Comparison of ENCODE assay signal across 6 cellular contexts in genomic region chr2:240557101-240557751, GRCh38. TPM values are rescaled to one million over a fixed set of nuclear protein-coding genes. Genes with fewer than 3 reads are reported as not detected.
A peak's percentile ranks its signal among the peaks of the same experiment; 100 is the strongest.
DNase-seq lines count a peak whose midpoint lies in the region; ATAC-seq and TF ChIP-seq lines count a peak whose summit lies in the region.

No MANE protein-coding gene starts in this region.

- H3K9me3 Mint-ChIP-seq in activated T-cell treated with anti-CD3 and anti-CD28 coated beads, Interleukin-2, amount 50 U/mL, for 4 hours, result no peaks in the 10 kb centered on the region

- H3K9me2 ChIP-seq in MM.1S (replicated peaks; ENCODE audit: insufficient read depth, low read length), result no peaks in the 10 kb centered on the region

- no peak overlapping the region for H2AFZ ChIP-seq in MM.1S (ENCODE audit: low read length)

- H3K4me2 ChIP-seq in MM.1S (ENCODE audit: low read depth, low read length), result no peak overlapping the region

- no peak for TF ChIP-seq CTCF in AG09309 (IDR thresholded peaks at IDR 0.05; ENCODE audit: control insufficient read depth, insufficient read depth, low read depth, low read length, missing control alignments)
- no peak for TF ChIP-seq CTCF in right lobe of liver (IDR thresholded peaks at IDR 0.05)
- no peak for TF ChIP-seq CTCF in MM.1S (IDR thresholded peaks at IDR 0.05; ENCODE audit: low read length)

- H4K20me1 ChIP-seq in MM.1S (ENCODE audit: insufficient read depth, low read length), result no peaks in the 10 kb centered on the region

- WGBS in right lobe of liver (ENCODE audit: insufficient coverage, low coverage, low lambda C conversion rate, missing lambda C conversion rate), result no CpG with 5 or more reads among the region's 51 CpGs

- H3K4me1 Mint-ChIP-seq in activated T-cell treated with anti-CD3 and anti-CD28 coated beads, Interleukin-2, amount 50 U/mL, for 4 hours (ENCODE audit: low read depth), result peaks cover 49% of the 10 kb centered on the region

- no peak for ATAC-seq in activated T-cell treated with anti-CD3 and anti-CD28 coated beads, Interleukin-2, amount 50 U/mL, for 4 hours
- no peak for ATAC-seq in right lobe of liver

- H3K79me2 ChIP-seq in MM.1S (ENCODE audit: low read length), result peaks cover 71% of the 10 kb centered on the region

- H3K27ac ChIP-seq in right lobe of liver (no peak overlapping the region), MM.1S (ENCODE audit: low read length) (no peak overlapping the region)

- TF ChIP-seq POLR2A in right lobe of liver (IDR thresholded peaks at IDR 0.05), result no peak

- no peaks in the 10 kb centered on the region for H3K27me3 Mint-ChIP-seq in activated T-cell treated with anti-CD3 and anti-CD28 coated beads, Interleukin-2, amount 50 U/mL, for 4 hours (ENCODE audit: low read depth)

- no peak overlapping the region for H3K9ac ChIP-seq in MM.1S (ENCODE audit: low read length)

- DNase-seq in AG09309 (ENCODE audit: low read depth) (no peak), right lobe of liver (peak in 1 of 3 donors; percentile 57), NCI-H2107 treated with DMSO at 0.1 percent for 48 hours (lab: John Stamatoyannopoulos, UW; ENCODE audit: unreplicated experiment) (no peak), NCI-H1930 (lab: John Stamatoyannopoulos, UW) (no peak), MM.1S (no peak)
- DNase-seq in activated T-cell treated with anti-CD3 and anti-CD28 coated beads, Interleukin-2, amount 50 U/mL, for 4 hours, result peak; percentile 5

- H3K27me3 ChIP-seq in right lobe of liver (no peaks in the 10 kb centered on the region), MM.1S (replicated peaks; ENCODE audit: insufficient read depth, low read length) (no peaks in the 10 kb centered on the region)

- peaks cover 0 to 33% (median 16%) of the 10 kb centered on the region in 4 donors for H3K4me1 ChIP-seq in right lobe of liver
- H3K4me1 ChIP-seq in MM.1S (ENCODE audit: low read length), result peaks cover 16% of the 10 kb centered on the region

- peak overlapping the region; percentile 56 for H3K4me3 Mint-ChIP-seq in activated T-cell treated with anti-CD3 and anti-CD28 coated beads, Interleukin-2, amount 50 U/mL, for 4 hours

- H3K36me3 ChIP-seq in right lobe of liver (no peaks in the 10 kb centered on the region), MM.1S (replicated peaks; ENCODE audit: insufficient read depth, low read length) (no peaks in the 10 kb centered on the region; the same call in 1 of the 2 replicates)

- peaks cover 18% of the 10 kb centered on the region for H3K36me3 Mint-ChIP-seq in activated T-cell treated with anti-CD3 and anti-CD28 coated beads, Interleukin-2, amount 50 U/mL, for 4 hours (ENCODE audit: insufficient read depth)

- intact Hi-C loops in right lobe of liver (cut with DNase I), result no loop called here

- peaks cover 14% of the 10 kb centered on the region for H3F3A ChIP-seq in MM.1S (ENCODE audit: insufficient read depth, low read length)

- H3K9me3 ChIP-seq in right lobe of liver (no peaks in the 10 kb centered on the region), MM.1S (replicated peaks; ENCODE audit: insufficient read depth, low read length) (no peaks in the 10 kb centered on the region)

- peak overlapping the region; percentile 50 for H3K4me3 ChIP-seq in AG09309 (ENCODE audit: control insufficient read depth, low read depth, low read length)
- peak overlapping the region; percentile 27 to 39 (median 29) for H3K4me3 ChIP-seq in right lobe of liver
- no peak overlapping the region for H3K4me3 ChIP-seq in MM.1S (ENCODE audit: low read length)

RNA-seq across cellular contexts. Expression of gene ANKMY1, which starts 0.6 kb away (rescaled TPM):
- 10 to 100 TPM; 15.7 to 17.2 (median 15.8) TPM for total RNA-seq in activated T-cell treated with anti-CD3 and anti-CD28 coated beads, Interleukin-2, amount 50 U/mL, for 4 hours
- 10 to 100 TPM in 1 of 6 experiments, 1 to 10 TPM in 5; 6.6 to 11.0 (median 9.0) TPM for total RNA-seq in right lobe of liver

RNA-seq across cellular contexts. Expression of gene DUSP28, which starts 2.9 kb away (rescaled TPM):
- 1 to 10 TPM; 5.7 to 6.1 (median 5.9) TPM for total RNA-seq in activated T-cell treated with anti-CD3 and anti-CD28 coated beads, Interleukin-2, amount 50 U/mL, for 4 hours
- total RNA-seq in right lobe of liver, result 1 to 10 TPM; 1.3 to 3.5 (median 2.1) TPM

RNA-seq across cellular contexts. Expression of gene RNPEPL1, which starts 11.1 kb away (rescaled TPM):
- total RNA-seq in activated T-cell treated with anti-CD3 and anti-CD28 coated beads, Interleukin-2, amount 50 U/mL, for 4 hours, result 10 to 100 TPM; 40.9 to 46.0 (median 42.9) TPM
- total RNA-seq in right lobe of liver, result 100 to 1,000 TPM in 1 of 6 experiments, 10 to 100 TPM in 5; 24.7 to 105 (median 31.0) TPM

RNA-seq across cellular contexts. Expression of gene CAPN10, which starts 29.3 kb away (rescaled TPM):
- total RNA-seq in activated T-cell treated with anti-CD3 and anti-CD28 coated beads, Interleukin-2, amount 50 U/mL, for 4 hours, result 10 to 100 TPM; 38.2 to 43.4 (median 41.1) TPM
- 10 to 100 TPM in 2 of 6 experiments, 1 to 10 TPM in 4; 7.2 to 13.8 (median 9.1) TPM for total RNA-seq in right lobe of liver
